ENCODE assay signal across 10 cellular contexts in genomic region chr3:42228796-42229195, GRCh38. TPM values are rescaled to one million over a fixed set of nuclear protein-coding genes. Genes with fewer than 3 reads are reported as not detected.
DNase-seq lines count a peak whose midpoint lies in the region; FAIRE-seq and TF ChIP-seq lines count a peak whose summit lies in the region.
"Had no signal": no experiment of that assay in that cellular context is flagged by ENCODE, and none has a peak within 500 bp of the region (broad histone marks: within the 10 kb centered on the region; RNA-seq: fewer than 3 reads in every experiment).

No MANE protein-coding gene starts in this region.

- no peaks in the 10 kb centered on the region for H3K27me3 ChIP-seq in GM23248 (replicated peaks; ENCODE audit: insufficient read depth)
- H3K27me3 ChIP-seq in tibial artery: no peaks in the 10 kb centered on the region

- 47 to 54% methylated on average over 5 of the region's 5 CpGs for WGBS in GM23248 (ENCODE audit: low coverage in 1 of 2, low lambda C conversion rate in 2 of 2, missing lambda C conversion rate in 2 of 2), 2 experiments

- no peak for FAIRE-seq in D721Med (lab: Jason Lieb, UNC)

- H2AFZ ChIP-seq in GM23248: no peak overlapping the region

- H3F3A ChIP-seq in GM23248 (ENCODE audit: insufficient read depth): peaks cover 8% of the 10 kb centered on the region; the same call in 1 of the 2 replicates

- in situ Hi-C loops in GM23248 (cut with MboI): no loop called here

- H3K9me3 ChIP-seq in GM23248 (ENCODE audit: low read depth) (no peaks in the 10 kb centered on the region), tibial artery (no peaks in the 10 kb centered on the region)

- intact Hi-C loops in tibial artery (cut with DNase I; ENCODE audit: low total_unique reads): no loop called here

- H3K27ac ChIP-seq in GM23248 (no peak overlapping the region), tibial artery (no peak overlapping the region)

- no peak overlapping the region for H3K9ac ChIP-seq in GM23248

- no peak for DNase-seq in D721Med (ENCODE audit: insufficient read length, low spot score)
- DNase-seq in GM23248: peak; percentile 13
- peak; percentile 42 for DNase-seq in RPMI7951 (ENCODE audit: low read depth)
- DNase-seq in fibroblast of villous mesenchyme (ENCODE audit: low read depth): no peak
- DNase-seq in superior temporal gyrus (ENCODE audit: extremely low spot score): no peak
- DNase-seq in NCI-H1694 (lab: John Stamatoyannopoulos, UW): no peak
- no peak for DNase-seq in tibial artery
- DNase-seq in AG08395 (ENCODE audit: low spot score): no peak
- DNase-seq: activated CD4-positive, alpha-beta memory T cell treated with anti-CD3 and anti-CD28 coated beads for 36 hours; cerebellar nuclear complex had no signal

- no peaks in the 10 kb centered on the region for H4K20me1 ChIP-seq in GM23248 (ENCODE audit: insufficient read depth)

- no peak overlapping the region for H3K4me2 ChIP-seq in GM23248 (ENCODE audit: unreplicated experiment)

- H3K9me2 ChIP-seq in GM23248 (ENCODE audit: insufficient read depth): no peaks in the 10 kb centered on the region

- H3K36me3 ChIP-seq in GM23248 (ENCODE audit: low read depth): no peaks in the 10 kb centered on the region; the same call in 1 of the 2 replicates
- peaks cover 3 to 22% (median 6%) of the 10 kb centered on the region in 3 donors for H3K36me3 ChIP-seq in tibial artery

- H3K4me3 ChIP-seq in GM23248 (no peak overlapping the region), fibroblast of villous mesenchyme (ENCODE audit: low read depth, low read length) (no peak overlapping the region), tibial artery (no peak overlapping the region)

- TF ChIP-seq CTCF in D721Med (IDR thresholded peaks at IDR 0.05; ENCODE audit: insufficient read depth, missing control alignments) (peak; percentile 25), fibroblast of villous mesenchyme (IDR thresholded peaks at IDR 0.05; ENCODE audit: insufficient read depth, low read depth, low read length) (peak; percentile 20), tibial artery (IDR thresholded peaks at IDR 0.05) (no peak)

- H3K4me1 ChIP-seq in GM23248 (ENCODE audit: insufficient read depth): no peaks in the 10 kb centered on the region
- H3K4me1 ChIP-seq in tibial artery: peaks cover 0 to 23% (median 13%) of the 10 kb centered on the region in 4 donors

- no peaks in the 10 kb centered on the region for H3K79me2 ChIP-seq in GM23248 (ENCODE audit: insufficient read depth)

RNA-seq across cellular contexts. Expression of gene CCK, which starts 37.2 kb away (rescaled TPM):
- total RNA-seq in GM23248 (2014; rRNA removed; shearing (Covaris generic)): 0.97 TPM in 1 of 2 replicates, not detected in the other
- polyA plus RNA-seq in GM23248 (2016; fragmentation: Nextera tagmentation; extraction: Ambion mirVana): 0.93 TPM in 1 of 2 replicates, not detected in the other
- total RNA-seq in RPMI7951 (2014; rRNA removed; shearing (Covaris generic)): 1.6 and 7.7 TPM in 2 replicates
- not detected in 2 replicates for total RNA-seq in fibroblast of villous mesenchyme
- total RNA-seq: activated CD4-positive, alpha-beta memory T cell treated with anti-CD3 and anti-CD28 coated beads for 36 hours had no signal

Comparison
In these comparisons a context has a peak if more than half of its experiments do, and no peak if none do; other contexts are left out.
1. DNase-seq: peak in GM23248 (single experiment) and RPMI7951 (single experiment); none in D721Med (single experiment), fibroblast of villous mesenchyme (single experiment), superior temporal gyrus (single experiment), NCI-H1694 (single experiment), tibial artery (0 of 2) and AG08395 (single experiment).
2. CTCF ChIP-seq: peak in D721Med (single experiment) and fibroblast of villous mesenchyme (single experiment); none in tibial artery (0 of 2).